ENCODE assay signal across 22 cellular contexts in the genomic region with DNA sequence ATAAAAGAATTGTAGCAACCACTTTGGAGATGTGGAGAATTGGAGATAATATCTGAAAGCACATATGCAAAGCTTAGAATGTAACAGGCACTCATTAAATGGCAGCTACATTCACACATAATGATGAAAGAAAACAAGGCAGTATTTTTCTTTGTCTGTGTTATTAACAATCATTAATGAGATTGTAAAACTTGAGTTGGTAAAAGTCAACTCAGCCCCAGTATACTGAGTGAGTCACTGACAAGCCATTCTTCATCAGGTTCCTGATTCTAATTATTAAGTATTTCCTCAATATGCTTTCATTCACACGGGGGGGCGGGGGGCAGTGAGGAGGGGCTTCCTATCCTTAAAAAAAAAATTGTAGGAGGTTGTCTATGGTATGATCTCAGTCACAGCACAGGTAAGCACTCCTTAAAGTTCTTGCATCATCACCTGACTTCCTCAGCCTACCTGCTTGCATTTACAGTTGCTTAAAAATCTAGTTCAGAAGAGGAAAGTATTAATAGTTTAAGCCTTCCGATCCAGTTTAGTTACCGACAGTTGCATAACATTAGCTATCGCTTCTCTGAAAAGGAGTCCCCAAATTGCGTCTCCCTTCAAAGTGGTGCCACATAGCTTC.
A peak's percentile ranks its signal among the peaks of the same experiment; 100 is the strongest.
DNase-seq lines count a peak whose midpoint lies in the region; ATAC-seq, FAIRE-seq and TF ChIP-seq lines count a peak whose summit lies in the region.
"Had no signal": no experiment of that assay in that cellular context is flagged by ENCODE, and none has a peak within 500 bp of the region (broad histone marks: within the 10 kb centered on the region; RNA-seq: fewer than 3 reads in every experiment).

No MANE protein-coding gene starts in this region.

- H3K79me2 ChIP-seq in hepatocyte = no peaks in the 10 kb centered on the region

- no peak overlapping the region for H2AFZ ChIP-seq in hepatocyte

- peak in 3 of 4 donors; percentile 43 to 72 (median 48) for ATAC-seq in pancreas

- no peak overlapping the region for H3K4me2 ChIP-seq in hepatocyte

- H3K9me3 ChIP-seq in SK-N-MC (ENCODE audit: low read depth, low read length) (no peaks in the 10 kb centered on the region), hepatocyte (ENCODE audit: low read depth) (no peaks in the 10 kb centered on the region), pancreas (no peaks in the 10 kb centered on the region)
- H3K9me3 ChIP-seq: BE2C, Caco-2 had no signal

- DNase-seq in Caki2 (ENCODE audit: low read depth) (peak; percentile 21), SK-N-MC (ENCODE audit: low read depth, low spot score) (no peak), hepatocyte (ENCODE audit: low spot score) (peak; percentile 11), pancreas (no peak), C1 segment of cervical spinal cord (lab: John Stamatoyannopoulos, UW) (no peak), cardiac septum (ENCODE audit: low spot score) (no peak), NCI-H69 (lab: John Stamatoyannopoulos, UW) (no peak)
- no peak for DNase-seq in stimulated activated naive CD4-positive, alpha-beta T cell (lab: John Stamatoyannopoulos, UW)
- DNase-seq: 8988T; Caco-2; CD4-positive, alpha-beta T cell; GF-D8; HFFc6; KG1; NCI-H1105 treated with DMSO at 0.1 percent for 48 hours; NCI-H1694 treated with DMSO at 0.1 percent for 48 hours; NCI-H510A; NCI-H774; RPMI8226; SHP77 treated with DMSO at 0.1 percent for 48 hours had no signal

- no peaks in the 10 kb centered on the region for H3K9me2 ChIP-seq in hepatocyte (replicated peaks; ENCODE audit: insufficient read depth)

- H3K27ac ChIP-seq in SK-N-MC = peak overlapping the region; percentile 48; the same call in 1 of the 2 replicates
- peak overlapping the region; percentile 18 for H3K27ac ChIP-seq in hepatocyte
- H3K27ac ChIP-seq in pancreas = no peak overlapping the region

- H3K9ac ChIP-seq in SK-N-MC (ENCODE audit: insufficient read length) = no peak overlapping the region

- H3K27me3 ChIP-seq in hepatocyte (no peaks in the 10 kb centered on the region), pancreas (no peaks in the 10 kb centered on the region)
- H3K27me3 ChIP-seq: BE2C had no signal

- FAIRE-seq in pancreas (lab: Jason Lieb, UNC) = no peak
- FAIRE-seq: H54 had no signal

- in situ Hi-C loops in Caki2 (cut with HindIII; ENCODE audit: low pct_unique_long_range_greater_than_20kb, low sequenced_read_pairs) = no loop called here

- peaks cover 14% of the 10 kb centered on the region for H3K4me1 ChIP-seq in hepatocyte (ENCODE audit: insufficient read depth)
- H3K4me1 ChIP-seq in pancreas = no peaks in the 10 kb centered on the region
- H3K4me1 ChIP-seq: Caco-2 had no signal

- H3K4me3 ChIP-seq in SK-N-MC (0 out of 2 replicates have a peak overlapping the region, but pooled peaks have one; percentile 6), hepatocyte (no peak overlapping the region), pancreas (no peak overlapping the region)

- H4K20me1 ChIP-seq in hepatocyte (ENCODE audit: insufficient read depth, poor library complexity, severe bottlenecking) = no peaks in the 10 kb centered on the region

- 88% methylated on average over 6 of the region's 6 CpGs for WGBS in hepatocyte (ENCODE audit: low lambda C conversion rate, missing lambda C conversion rate)
- 59 to 61% methylated on average over 6 of the region's 6 CpGs for WGBS in pancreas, 2 donors

- H3K36me3 ChIP-seq in SK-N-MC (ENCODE audit: insufficient read depth, low read length) (no peaks in the 10 kb centered on the region), hepatocyte (replicated peaks; ENCODE audit: insufficient read depth, low read depth) (no peaks in the 10 kb centered on the region), pancreas (no peaks in the 10 kb centered on the region)
- H3K36me3 ChIP-seq: BE2C had no signal

- TF ChIP-seq CTCF in hepatocyte (IDR thresholded peaks at IDR 0.05; ENCODE audit: poor library complexity) (no peak), pancreas (IDR thresholded peaks at IDR 0.05) (no peak)

- intact Hi-C loops in pancreas (cut with DNase I) = no loop called here
- intact Hi-C loops in cardiac septum (cut with DNase I) = no loop called here

Comparison
In these comparisons a context has a peak if more than half of its experiments do, and no peak if none do; other contexts are left out.
1. DNase-seq: peak in Caki2 (single experiment) and hepatocyte (single experiment); none in SK-N-MC (single experiment), pancreas (0 of 6), stimulated activated naive CD4-positive, alpha-beta T cell (0 of 6), C1 segment of cervical spinal cord (0 of 14), cardiac septum (single experiment) and NCI-H69 (single experiment).
2. H3K27ac ChIP-seq: peak in SK-N-MC (single experiment) and hepatocyte (single experiment); none in pancreas (0 of 4).